ENCODE assay signal across 9 cellular contexts in the genomic region with DNA sequence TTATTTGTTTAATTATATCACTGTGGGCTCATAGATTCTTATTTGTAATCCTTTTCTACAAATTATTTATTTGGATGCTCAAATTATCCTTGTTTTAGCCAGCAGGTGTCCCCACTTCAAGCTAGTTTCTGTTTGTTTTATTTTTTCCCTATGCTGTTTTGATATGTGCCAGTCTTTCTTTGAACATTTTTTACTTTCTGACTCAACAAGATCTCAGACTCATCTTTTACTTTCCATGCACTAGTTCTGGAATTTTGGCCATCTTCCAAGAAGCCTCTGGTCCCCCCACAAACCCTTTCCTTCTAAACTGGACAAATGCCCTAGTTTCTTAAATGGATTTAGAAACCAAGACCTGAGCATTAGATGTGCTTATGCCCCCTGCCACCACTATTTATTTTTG. TPM values are rescaled to one million over a fixed set of nuclear protein-coding genes. Genes with fewer than 3 reads are reported as not detected.
DNase-seq lines count a peak whose midpoint lies in the region; ATAC-seq, FAIRE-seq and TF ChIP-seq lines count a peak whose summit lies in the region.
"Had no signal": no experiment of that assay in that cellular context is flagged by ENCODE, and none has a peak within 500 bp of the region (broad histone marks: within the 10 kb centered on the region; RNA-seq: fewer than 3 reads in every experiment).

No MANE protein-coding gene starts in this region.

- dilution Hi-C loops in keratinocyte (cut with MboI; ENCODE audit: extremely low pct_ligation_motif_present, low sequenced_read_pairs) = loop anchor here (25.0 kb wide), 1 partner anchor 123 kb away; no protein-coding TSS in a partner anchor

- no peak overlapping the region for H3K9ac ChIP-seq in keratinocyte (ENCODE audit: control insufficient read depth, extremely low read depth, insufficient read depth, low read length)

- H3K4me3 ChIP-seq in AG10803 (ENCODE audit: low read length) = no peak overlapping the region
- no peak overlapping the region for H3K4me3 ChIP-seq in keratinocyte (ENCODE audit: control insufficient read depth in 2 of 3, extremely low read depth in 1 of 3, insufficient read depth in 2 of 3, low read depth in 1 of 3, low read length in 3 of 3)
- no peak overlapping the region for H3K4me3 ChIP-seq in ascending aorta

- no peaks in the 10 kb centered on the region for H3K9me3 ChIP-seq in keratinocyte (ENCODE audit: control insufficient read depth, low read depth, low read length)
- no peaks in the 10 kb centered on the region for H3K9me3 ChIP-seq in ascending aorta

- peaks cover 17% of the 10 kb centered on the region for H3K4me1 ChIP-seq in keratinocyte (ENCODE audit: control insufficient read depth, extremely low read depth, insufficient read depth, low read length)
- no peaks in the 10 kb centered on the region for H3K4me1 ChIP-seq in ascending aorta

- H3K27me3 ChIP-seq in keratinocyte (ENCODE audit: control insufficient read depth, extremely low read depth, insufficient read depth, low read length) = no peaks in the 10 kb centered on the region
- no peaks in the 10 kb centered on the region for H3K27me3 ChIP-seq in ascending aorta

- FAIRE-seq in H54 (lab: Jason Lieb, UNC) (peak; percentile 95), keratinocyte (lab: Jason Lieb, UNC) (no peak)

- no peak overlapping the region for H3K4me2 ChIP-seq in keratinocyte (ENCODE audit: control insufficient read depth, extremely low read depth, insufficient read depth, low read depth, low read length)

- intact Hi-C loops in ascending aorta (cut with DNase I) = no loop called here

- no peaks in the 10 kb centered on the region for H4K20me1 ChIP-seq in keratinocyte (ENCODE audit: control insufficient read depth, extremely low read depth, insufficient read depth, low read length)

- no peaks in the 10 kb centered on the region for H3K36me3 ChIP-seq in keratinocyte (ENCODE audit: control insufficient read depth in 2 of 2, extremely low read depth in 1 of 2, insufficient read depth in 2 of 2, low read length in 2 of 2)
- no peaks in the 10 kb centered on the region for H3K36me3 ChIP-seq in ascending aorta

- no peaks in the 10 kb centered on the region for H3K9me1 ChIP-seq in keratinocyte (ENCODE audit: control insufficient read depth, extremely low read depth, insufficient read depth, low read length)

- TF ChIP-seq CTCF in AG10803 (conservative IDR thresholded peaks at IDR 0.05; ENCODE audit: low read length) (peak; percentile 64), keratinocyte (optimal IDR thresholded peaks at IDR 0.05 in 1 of 3, IDR thresholded peaks at IDR 0.05 in 1 of 3, conservative IDR thresholded peaks at IDR 0.05 in 1 of 3; ENCODE audit: extremely low read depth in 1 of 3, insufficient read depth in 2 of 3, low read length in 3 of 3) (peak in 2 of 3 experiments; percentile 32 to 54), ascending aorta (IDR thresholded peaks at IDR 0.05) (peak in 1 of 3 experiments; percentile 24)

- DNase-seq in AG10803 (ENCODE audit: low read depth) (peak; percentile 34), H54 (ENCODE audit: insufficient read length, low spot score) (no peak), SW480 (ENCODE audit: low spot score) (peak; percentile 56), keratinocyte (ENCODE audit: low read depth, low spot score) (no peak), ascending aorta (ENCODE audit: low spot score in 2 of 2) (no peak), NCI-H1048 (lab: John Stamatoyannopoulos, UW) (no peak)
- DNase-seq in stimulated activated naive CD4-positive, alpha-beta T cell (lab: John Stamatoyannopoulos, UW) = no peak
- DNase-seq: activated CD4-positive, CD25-positive, alpha-beta regulatory T cell treated with anti-CD3 and anti-CD28 coated beads, Interleukin-2, amount 50 U/mL, for 72 hours had no signal

- H3K27ac ChIP-seq in keratinocyte (ENCODE audit: control insufficient read depth, insufficient read depth, low read length) (peak overlapping the region; percentile 89), ascending aorta (no peak overlapping the region)

- H2AFZ ChIP-seq in keratinocyte (ENCODE audit: control insufficient read depth, low read length) = no peak overlapping the region

- no peak for ATAC-seq in HG03469 (IDR thresholded peaks at IDR 0.05; ENCODE audit: unreplicated experiment)

- no peak for TF ChIP-seq POLR2A in H54 (IDR thresholded peaks at IDR 0.05; ENCODE audit: low read depth, low read length)

- no peaks in the 10 kb centered on the region for H3K79me2 ChIP-seq in keratinocyte (ENCODE audit: control insufficient read depth, insufficient read depth, low read length)

RNA-seq across cellular contexts. Expression of a gene that starts 11.5 kb away (rescaled TPM):
- 79.2 to 95.4 TPM (median 79.9 TPM) in 3 replicates for polyA plus RNA-seq in keratinocyte
- polyA plus RNA-seq in keratinocyte (2011; ENCODE audit: low read depth) = 20.6 TPM
- 53.3 and 67.5 TPM in 2 replicates for polyA plus RNA-seq in keratinocyte (2011; cell fraction: cytosol; rRNA removed)
- 33.7 and 46.1 TPM in 2 replicates for polyA plus RNA-seq in keratinocyte (2011; cell fraction: nucleus; rRNA removed)
- 70.7 and 105 TPM in 2 replicates for polyA plus RNA-seq in keratinocyte (2012; ENCODE audit: low replicate concordance)
- 32.8 to 59.0 TPM (median 56.3 TPM) in 3 replicates for polyA minus RNA-seq in keratinocyte
- 74.6 TPM for polyA minus RNA-seq in keratinocyte (2011; cell fraction: cytosol; rRNA and poly(A)+ RNA removed)
- 17.6 and 22.0 TPM in 2 replicates for polyA minus RNA-seq in keratinocyte (2011; cell fraction: nucleus; rRNA and poly(A)+ RNA removed)
- total RNA-seq in ascending aorta = 44.5 TPM

RNA-seq across cellular contexts. Expression of a gene that starts 16.9 kb away (rescaled TPM):
- 14.1 to 23.9 TPM (median 23.3 TPM) in 3 replicates for polyA plus RNA-seq in keratinocyte
- 12.7 TPM for polyA plus RNA-seq in keratinocyte (2011; ENCODE audit: low read depth)
- 16.0 and 21.1 TPM in 2 replicates for polyA plus RNA-seq in keratinocyte (2011; cell fraction: cytosol; rRNA removed)
- 18.9 and 23.5 TPM in 2 replicates for polyA plus RNA-seq in keratinocyte (2011; cell fraction: nucleus; rRNA removed)
- polyA plus RNA-seq in keratinocyte (2012; ENCODE audit: low replicate concordance) = 11.4 and 20.8 TPM in 2 replicates
- polyA minus RNA-seq in keratinocyte = 5.7 to 22.0 TPM (median 9.4 TPM) in 3 replicates
- 16.7 TPM for polyA minus RNA-seq in keratinocyte (2011; cell fraction: cytosol; rRNA and poly(A)+ RNA removed)
- polyA minus RNA-seq in keratinocyte (2011; cell fraction: nucleus; rRNA and poly(A)+ RNA removed) = 6.1 and 7.9 TPM in 2 replicates
- 5.3 TPM for total RNA-seq in ascending aorta

Comparison
In these comparisons a context has a peak if more than half of its experiments do, and no peak if none do; other contexts are left out.
1. DNase-seq: peak in AG10803 (single experiment) and SW480 (single experiment); none in H54 (single experiment), keratinocyte (single experiment), stimulated activated naive CD4-positive, alpha-beta T cell (0 of 6), ascending aorta (0 of 2) and NCI-H1048 (single experiment).